ENCODE assay signal across 23 cellular contexts in genomic region chr15:71121442-71121841, GRCh38. TPM values are rescaled to one million over a fixed set of nuclear protein-coding genes. Genes with fewer than 3 reads are reported as not detected.
"Had no signal": no experiment of that assay in that cellular context is flagged by ENCODE, and none has a peak within 500 bp of the region (broad histone marks: within the 10 kb centered on the region; RNA-seq: fewer than 3 reads in every experiment).

No MANE protein-coding gene starts in this region.

- H3K4me1 ChIP-seq: breast epithelium, testis had no signal

- H3K9me3 ChIP-seq: breast epithelium, left lung, sigmoid colon, testis, upper lobe of left lung had no signal

- H3K4me3 ChIP-seq: breast epithelium, coronary artery, hepatocyte, left lung, sigmoid colon, testis, upper lobe of left lung had no signal

- ATAC-seq: activated naive CD4-positive, alpha-beta T cell treated with anti-CD3 and anti-CD28 coated beads, Interleukin-2, amount 50 U/mL, for 72 hours; left lung; natural killer cell treated with Interleukin-12 subunit alpha and Interleukin-12 subunit beta and Interleukin-15 and Interleukin-18, amount 100 ng/mL, for 72 hours; SK-N-SH treated with all-trans-retinoic acid at 6 μM for 48 hours; stimulated activated naive B cell treated with anti-CD40 and anti-IgM and Interleukin-4, amounts not matched to agents 10 μg/mL and 1 μg/mL and 100 μg/mL, for 72 hours had no signal

- H3K36me3 ChIP-seq: breast epithelium, left lung, sigmoid colon, upper lobe of left lung had no signal

- H3K27ac ChIP-seq: breast epithelium, coronary artery, hepatocyte, left lung, sigmoid colon, testis, upper lobe of left lung had no signal

- H3K27me3 ChIP-seq: breast epithelium, testis, upper lobe of left lung had no signal

- DNase-seq: activated gamma-delta T cell treated with Interleukin-2 at 50 U/mL for 16 hours; activated T-cell treated with anti-CD3 and anti-CD28 coated beads, Interleukin-2, amount 50 U/mL, for 1 hour; cerebellar nuclear complex; immature natural killer cell; kidney glomerular epithelial cell; left lung; mammary epithelial cell; midbrain; nucleus accumbens; posterior cingulate gyrus; sigmoid colon; stimulated activated CD4-positive, alpha-beta T cell treated with anti-CD3 and anti-CD28 coated beads, Interleukin-2, amount 100 ng/mL, for 48 hours; stimulated activated CD8-positive, alpha-beta memory T cell treated with anti-CD3 and anti-CD28 coated beads, Interleukin-4, amount 100 ng/mL, for 48 hours; stimulated activated naive B cell treated with anti-CD40 and anti-IgM and Interleukin-4, amounts not matched to agents 10 μg/mL and 1 μg/mL and 100 μg/mL, for 72 hours; T-helper 1 cell; testis; upper lobe of left lung had no signal

RNA-seq across cellular contexts. Expression of gene THSD4, which starts 6.2 kb away (rescaled TPM):
- total RNA-seq: activated naive CD4-positive, alpha-beta T cell treated with anti-CD3 and anti-CD28 coated beads, Interleukin-2, amount 50 U/mL, for 72 hours; natural killer cell treated with Interleukin-12 subunit alpha and Interleukin-12 subunit beta and Interleukin-15 and Interleukin-18, amount 100 ng/mL, for 72 hours had no signal
- polyA plus RNA-seq: immature natural killer cell had no signal
